Comparison of ENCODE assay signal across 9 cellular contexts in genomic region chr7:116786791-116787443, GRCh38.
DNase-seq lines count a peak whose midpoint lies in the region; ATAC-seq and TF ChIP-seq lines count a peak whose summit lies in the region.
"Had no signal": no experiment of that assay in that cellular context is flagged by ENCODE, and none has a peak within 500 bp of the region (broad histone marks: within the 10 kb centered on the region; RNA-seq: fewer than 3 reads in every experiment).

No MANE protein-coding gene starts in this region.

- no CpG with 5 or more reads among the region's 2 CpGs for WGBS in IMR-90 (ENCODE audit: extremely low coverage in 2 of 2, insufficient read length in 1 of 2), 2 experiments
- 45 to 47% (median 45%) methylated on average over 2 of the region's 2 CpGs for WGBS in adrenal gland, 4 donors

- no peak overlapping the region for H3K4me2 ChIP-seq in IMR-90 (ENCODE audit: low read depth, low read length)

- POLR2A ChIA-PET in MCF 10A (lab: Yijun Ruan, JAX) = interaction anchor here (1.2 kb wide), 1 partner anchor 114 kb away, joined by 4 read pairs; no protein-coding TSS in a partner anchor
- POLR2A ChIA-PET in IMR-90 (lab: Charles Lee; ENCODE audit: unreplicated experiment) = no interaction called here
- POLR2A ChIA-PET in CD8-positive, alpha-beta memory T cell (lab: Charles Lee) = no interaction called here

- intact Hi-C loops in MCF 10A (cut with micrococcal nuclease) = no loop called here
- intact Hi-C loops in breast epithelium (cut with DNase I; ENCODE audit: low total_unique reads) = no loop called here
- intact Hi-C loops in IMR-90 (cut with micrococcal nuclease) = loop anchor here (5.0 kb wide), 1 partner anchor 95 kb away; no protein-coding TSS in a partner anchor
- intact Hi-C loops in adrenal gland (cut with DNase I) = no loop called here

- no peak overlapping the region for H3K23ac ChIP-seq in IMR-90 (ENCODE audit: low read depth, low read length)

- in situ Hi-C loops in IMR-90 (cut with MboI; ENCODE audit: low sequenced_read_pairs) = no loop called here
- in situ Hi-C loops in astrocyte of the cerebellum (cut with HindIII; ENCODE audit: low sequenced_read_pairs) = no loop called here

- H3K36me3 ChIP-seq in breast epithelium (no peaks in the 10 kb centered on the region), IMR-90 (ENCODE audit: control insufficient read depth, insufficient read depth, low read length) (no peaks in the 10 kb centered on the region), adrenal gland (replicated peaks in 1 of 2) (no peaks in the 10 kb centered on the region)
- H3K36me3 ChIP-seq in CD8-positive, alpha-beta memory T cell (ENCODE audit: insufficient read depth, low read length) = no peaks in the 10 kb centered on the region

- TF ChIP-seq POLR2A in breast epithelium (IDR thresholded peaks at IDR 0.05) (no peak), IMR-90 (IDR thresholded peaks at IDR 0.05; ENCODE audit: low read depth, low read length) (no peak), adrenal gland (IDR thresholded peaks at IDR 0.05) (no peak)

- no peaks in the 10 kb centered on the region for H3K9me1 ChIP-seq in IMR-90 (ENCODE audit: insufficient read depth, low read length)

- peak; percentile 13 for TF ChIP-seq CTCF in MCF 10A (IDR thresholded peaks at IDR 0.05; ENCODE audit: unreplicated experiment)
- no peak for TF ChIP-seq CTCF in breast epithelium (IDR thresholded peaks at IDR 0.05)
- TF ChIP-seq CTCF in IMR-90 (conservative IDR thresholded peaks at IDR 0.05; ENCODE audit: low read depth, low read length) = peak; percentile 46
- TF ChIP-seq CTCF in astrocyte of the cerebellum (IDR thresholded peaks at IDR 0.05; ENCODE audit: low read depth, low read length, missing control alignments) = peak; percentile 46
- peak in 2 of 6 experiments; percentile 10 to 24 for TF ChIP-seq CTCF in adrenal gland (IDR thresholded peaks at IDR 0.05)

- no peaks in the 10 kb centered on the region for H3K79me1 ChIP-seq in IMR-90 (ENCODE audit: low read depth in 1 of 2, low read length in 2 of 2)

- no peak overlapping the region for H2BK5ac ChIP-seq in IMR-90 (ENCODE audit: low read depth, low read length, poor library complexity, severe bottlenecking)

- H2BK120ac ChIP-seq in IMR-90 (ENCODE audit: low read depth, low read length) = peak overlapping the region; percentile 48; the same call in 1 of the 2 replicates

- no peak overlapping the region for H2AFZ ChIP-seq in IMR-90 (replicated peaks; ENCODE audit: low read length, poor library complexity)

- no peak overlapping the region for H3K9ac ChIP-seq in IMR-90 (ENCODE audit: low read depth, low read length)

- no peaks in the 10 kb centered on the region for H3K27me3 Mint-ChIP-seq in MCF 10A (ENCODE audit: insufficient read depth, unreplicated experiment)
- peaks cover 2 to 5% of the 10 kb centered on the region in 2 donors for H3K27me3 Mint-ChIP-seq in CD8-positive, alpha-beta memory T cell
- H3K27me3 Mint-ChIP-seq: central memory CD8-positive, alpha-beta T cell had no signal

- peaks cover 4% of the 10 kb centered on the region for H3K4me1 Mint-ChIP-seq in MCF 10A (ENCODE audit: insufficient read depth, unreplicated experiment)
- H3K4me1 Mint-ChIP-seq in CD8-positive, alpha-beta memory T cell = no peaks in the 10 kb centered on the region
- H3K4me1 Mint-ChIP-seq: central memory CD8-positive, alpha-beta T cell had no signal

- no peak overlapping the region for H4K8ac ChIP-seq in IMR-90 (ENCODE audit: low read depth in 2 of 2, low read length in 2 of 2)

- no peak overlapping the region for H3K18ac ChIP-seq in IMR-90 (ENCODE audit: low read depth, low read length)

- H3K27ac ChIP-seq in breast epithelium (no peak overlapping the region), IMR-90 (ENCODE audit: insufficient read depth, low read length) (no peak overlapping the region), adrenal gland (no peak overlapping the region)
- H3K27ac ChIP-seq in CD8-positive, alpha-beta memory T cell (ENCODE audit: low read depth, low read length) = no peak overlapping the region

- peak; percentile 55 for DNase-seq in MCF 10A (ENCODE audit: unreplicated experiment)
- DNase-seq in breast epithelium (ENCODE audit: low spot score in 2 of 2) = no peak
- peak; percentile 46 for DNase-seq in IMR-90
- DNase-seq in astrocyte of the cerebellum (ENCODE audit: low read depth) = no peak
- peak; percentile 68 for DNase-seq in myocyte (ENCODE audit: low read depth)
- no peak for DNase-seq in CD8-positive, alpha-beta memory T cell
- no peak for DNase-seq in adrenal gland

- dilution Hi-C loops in IMR-90 (cut with HindIII; ENCODE audit: low sequenced_read_pairs, unreplicated experiment) = no loop called here

- no peak overlapping the region for H2AK9ac ChIP-seq in IMR-90 (replicated peaks; ENCODE audit: low read depth, low read length, poor library complexity)

- no peak overlapping the region for H3K27ac Mint-ChIP-seq in MCF 10A (ENCODE audit: low read depth, unreplicated experiment)
- no peak overlapping the region for H3K27ac Mint-ChIP-seq in CD8-positive, alpha-beta memory T cell

- H3K4me3 ChIP-seq in breast epithelium (no peak overlapping the region), IMR-90 (ENCODE audit: insufficient read depth, low read depth, low read length) (no peak overlapping the region), astrocyte of the cerebellum (ENCODE audit: low read depth, low read length) (no peak overlapping the region), adrenal gland (no peak overlapping the region)
- no peak overlapping the region for H3K4me3 ChIP-seq in CD8-positive, alpha-beta memory T cell (ENCODE audit: low read length)

- peak overlapping the region; percentile 49 for H2AK5ac ChIP-seq in IMR-90 (ENCODE audit: low read depth, low read length)

- H3K9me3 Mint-ChIP-seq in MCF 10A (ENCODE audit: unreplicated experiment) = no peaks in the 10 kb centered on the region
- no peaks in the 10 kb centered on the region for H3K9me3 Mint-ChIP-seq in CD8-positive, alpha-beta memory T cell
- H3K9me3 Mint-ChIP-seq: central memory CD8-positive, alpha-beta T cell had no signal

- H4K20me1 ChIP-seq in IMR-90 (ENCODE audit: insufficient read depth, low read length) = no peaks in the 10 kb centered on the region

- BruUV-seq in MCF 10A (replicated peaks; lab: Mats Ljungman, UMichigan) = no TSS peak
- BruUV-seq in IMR-90 (replicated peaks; lab: Mats Ljungman, UMichigan) = no TSS peak

- no peak overlapping the region for H3K56ac ChIP-seq in IMR-90 (ENCODE audit: extremely low read depth, insufficient read depth, low read length)

- CTCF ChIA-PET in MCF 10A (lab: Yijun Ruan, JAX) = interaction anchor here (0.6 to 1.0 kb wide), 6 partner anchors 8 to 568 kb away, joined by 3 to 7 read pairs (median 4); no protein-coding TSS in a partner anchor
- CTCF ChIA-PET in IMR-90 (lab: Yijun Ruan, JAX) = interaction anchor here (0.6 to 1.8 kb wide), 4 partner anchors 17 to 196 kb away, joined by 3 to 11 read pairs (median 3); no protein-coding TSS in a partner anchor
- CTCF ChIA-PET in CD8-positive, alpha-beta memory T cell (lab: Charles Lee) = no interaction called here

- TF ChIP-seq RAD21 in IMR-90 (IDR thresholded peaks at IDR 0.05; ENCODE audit: low read length) = peak; percentile 48; the same call in 1 of the 2 replicates

- H3K14ac ChIP-seq in IMR-90 (replicated peaks; ENCODE audit: low read depth, low read length) = no peak overlapping the region

- no peak overlapping the region for H3K4me3 Mint-ChIP-seq in MCF 10A (ENCODE audit: unreplicated experiment)
- no peak overlapping the region for H3K4me3 Mint-ChIP-seq in CD8-positive, alpha-beta memory T cell
- H3K4me3 Mint-ChIP-seq: central memory CD8-positive, alpha-beta T cell had no signal

- H3K9me3 ChIP-seq in breast epithelium (no peaks in the 10 kb centered on the region), IMR-90 (ENCODE audit: control insufficient read depth, insufficient read depth, low read length) (no peaks in the 10 kb centered on the region), adrenal gland (replicated peaks in 1 of 3) (no peaks in the 10 kb centered on the region)
- H3K9me3 ChIP-seq in CD8-positive, alpha-beta memory T cell (ENCODE audit: low read length) = no peaks in the 10 kb centered on the region

- peak overlapping the region; percentile 60; the same call in 1 of the 2 replicates for H3K4ac ChIP-seq in IMR-90 (ENCODE audit: low read depth, low read length)

- ATAC-seq in GM21723 (IDR thresholded peaks at IDR 0.05; ENCODE audit: unreplicated experiment) (peak; percentile 99), IMR-90 (ENCODE audit: low read depth) (no peak)

- peak overlapping the region; percentile 2; the same call in 1 of the 2 replicates for H2BK20ac ChIP-seq in IMR-90 (ENCODE audit: low read depth, low read length)

- H2BK15ac ChIP-seq in IMR-90 (ENCODE audit: low read depth, low read length) = peak overlapping the region; percentile 26; the same call in 1 of the 3 replicates

- H3K36me3 Mint-ChIP-seq in MCF 10A (ENCODE audit: insufficient read depth, unreplicated experiment) = peaks cover under 1% of the 10 kb centered on the region
- no peaks in the 10 kb centered on the region for H3K36me3 Mint-ChIP-seq in CD8-positive, alpha-beta memory T cell

- H4K5ac ChIP-seq in IMR-90 (ENCODE audit: low read depth, low read length) = no peak overlapping the region

- no peaks in the 10 kb centered on the region for H3K27me3 ChIP-seq in breast epithelium
- H3K27me3 ChIP-seq in IMR-90 (ENCODE audit: control insufficient read depth, insufficient read depth, low read length) = no peaks in the 10 kb centered on the region
- no peaks in the 10 kb centered on the region for H3K27me3 ChIP-seq in CD8-positive, alpha-beta memory T cell (ENCODE audit: insufficient read depth, low read length, poor library complexity, severe bottlenecking)
- no peaks in the 10 kb centered on the region for H3K27me3 ChIP-seq in adrenal gland

- H3K4me1 ChIP-seq in breast epithelium = no peaks in the 10 kb centered on the region
- peaks cover 4% of the 10 kb centered on the region for H3K4me1 ChIP-seq in IMR-90 (ENCODE audit: control insufficient read depth, insufficient read depth, low read length)
- H3K4me1 ChIP-seq in CD8-positive, alpha-beta memory T cell (ENCODE audit: insufficient read depth, low read length) = no peaks in the 10 kb centered on the region
- H3K4me1 ChIP-seq in adrenal gland (replicated peaks in 1 of 2) = no peaks in the 10 kb centered on the region

- H4K91ac ChIP-seq in IMR-90 (ENCODE audit: insufficient read depth, low read depth, low read length) = peak overlapping the region; percentile 51

TF ChIP-seq in IMR-90, 13 proteins besides CTCF, POLR2A, EP300 and RAD21:
- TF ChIP-seq SMC3 (IDR thresholded peaks at IDR 0.05; ENCODE audit: low read depth, low read length) = peak; percentile 31; the same call in 1 of the 2 replicates
- no peak for TF ChIP-seq FOS (IDR thresholded peaks at IDR 0.05; ENCODE audit: low read depth, low read length)

Comparison
In these comparisons a context has a peak if more than half of its experiments do, and no peak if none do; other contexts are left out.
1. DNase-seq: peak in MCF 10A (single experiment), IMR-90 (single experiment) and myocyte (single experiment); none in breast epithelium (0 of 2), astrocyte of the cerebellum (single experiment), CD8-positive, alpha-beta memory T cell (0 of 5) and adrenal gland (0 of 7).
2. CTCF ChIP-seq: peak in MCF 10A (single experiment), IMR-90 (single experiment) and astrocyte of the cerebellum (single experiment); none in breast epithelium (0 of 3).